Comparison of ENCODE assay signal across 1 cellular context in the genomic region with DNA sequence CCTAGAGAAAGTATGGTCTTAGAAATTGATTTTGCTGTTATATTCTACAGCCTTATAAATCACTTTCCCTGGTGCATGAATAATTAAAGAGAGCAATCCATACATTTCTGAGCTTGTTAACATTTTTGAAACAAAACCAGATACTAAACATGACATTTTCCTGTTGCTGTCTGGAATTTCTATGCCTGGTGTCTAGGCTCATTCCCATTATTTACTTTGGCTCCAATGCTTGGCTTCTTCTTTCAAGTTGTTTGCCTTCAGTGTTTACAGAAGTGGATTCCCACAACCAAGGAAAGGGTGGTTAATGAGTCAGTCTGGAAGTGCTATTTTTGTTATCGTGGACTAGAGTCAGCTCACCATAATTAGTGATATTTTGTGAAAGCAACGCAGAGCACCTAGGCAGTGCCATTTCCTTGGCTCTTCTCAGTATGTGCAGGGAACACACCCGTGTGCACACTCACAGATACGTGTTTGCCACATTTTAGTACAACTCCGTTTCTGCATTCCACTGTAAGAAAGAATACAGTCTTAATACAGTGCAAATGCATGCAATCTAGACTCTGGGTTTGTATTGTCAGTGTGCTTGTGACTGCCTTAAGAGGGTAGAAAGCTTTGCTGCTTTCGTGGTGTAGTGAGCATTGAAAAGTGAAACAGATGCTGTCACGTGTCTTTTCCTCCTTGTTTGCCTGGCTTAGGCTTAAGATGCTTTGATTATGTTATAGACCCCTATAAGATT.
TF ChIP-seq lines count a peak whose summit lies in the region.

No MANE protein-coding gene starts in this region.

TF ChIP-seq in HepG2, 621 proteins besides CTCF, POLR2A, EP300 and RAD21 (continued from another document and continues in another):
- TF ChIP-seq, protein P1, sequence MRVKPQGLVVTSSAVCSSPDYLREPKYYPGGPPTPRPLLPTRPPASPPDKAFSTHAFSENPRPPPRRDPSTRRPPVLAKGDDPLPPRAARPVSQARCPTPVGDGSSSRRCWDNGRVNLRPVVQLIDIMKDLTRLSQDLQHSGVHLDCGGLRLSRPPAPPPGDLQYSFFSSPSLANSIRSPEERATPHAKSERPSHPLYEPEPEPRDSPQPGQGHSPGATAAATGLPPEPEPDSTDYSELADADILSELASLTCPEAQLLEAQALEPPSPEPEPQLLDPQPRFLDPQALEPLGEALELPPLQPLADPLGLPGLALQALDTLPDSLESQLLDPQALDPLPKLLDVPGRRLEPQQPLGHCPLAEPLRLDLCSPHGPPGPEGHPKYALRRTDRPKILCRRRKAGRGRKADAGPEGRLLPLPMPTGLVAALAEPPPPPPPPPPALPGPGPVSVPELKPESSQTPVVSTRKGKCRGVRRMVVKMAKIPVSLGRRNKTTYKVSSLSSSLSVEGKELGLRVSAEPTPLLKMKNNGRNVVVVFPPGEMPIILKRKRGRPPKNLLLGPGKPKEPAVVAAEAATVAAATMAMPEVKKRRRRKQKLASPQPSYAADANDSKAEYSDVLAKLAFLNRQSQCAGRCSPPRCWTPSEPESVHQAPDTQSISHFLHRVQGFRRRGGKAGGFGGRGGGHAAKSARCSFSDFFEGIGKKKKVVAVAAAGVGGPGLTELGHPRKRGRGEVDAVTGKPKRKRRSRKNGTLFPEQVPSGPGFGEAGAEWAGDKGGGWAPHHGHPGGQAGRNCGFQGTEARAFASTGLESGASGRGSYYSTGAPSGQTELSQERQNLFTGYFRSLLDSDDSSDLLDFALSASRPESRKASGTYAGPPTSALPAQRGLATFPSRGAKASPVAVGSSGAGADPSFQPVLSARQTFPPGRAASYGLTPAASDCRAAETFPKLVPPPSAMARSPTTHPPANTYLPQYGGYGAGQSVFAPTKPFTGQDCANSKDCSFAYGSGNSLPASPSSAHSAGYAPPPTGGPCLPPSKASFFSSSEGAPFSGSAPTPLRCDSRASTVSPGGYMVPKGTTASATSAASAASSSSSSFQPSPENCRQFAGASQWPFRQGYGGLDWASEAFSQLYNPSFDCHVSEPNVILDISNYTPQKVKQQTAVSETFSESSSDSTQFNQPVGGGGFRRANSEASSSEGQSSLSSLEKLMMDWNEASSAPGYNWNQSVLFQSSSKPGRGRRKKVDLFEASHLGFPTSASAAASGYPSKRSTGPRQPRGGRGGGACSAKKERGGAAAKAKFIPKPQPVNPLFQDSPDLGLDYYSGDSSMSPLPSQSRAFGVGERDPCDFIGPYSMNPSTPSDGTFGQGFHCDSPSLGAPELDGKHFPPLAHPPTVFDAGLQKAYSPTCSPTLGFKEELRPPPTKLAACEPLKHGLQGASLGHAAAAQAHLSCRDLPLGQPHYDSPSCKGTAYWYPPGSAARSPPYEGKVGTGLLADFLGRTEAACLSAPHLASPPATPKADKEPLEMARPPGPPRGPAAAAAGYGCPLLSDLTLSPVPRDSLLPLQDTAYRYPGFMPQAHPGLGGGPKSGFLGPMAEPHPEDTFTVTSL (CRISPR knock-in tag; IDR thresholded peaks at IDR 0.05; ENCODE audit: borderline replicate concordance): peak; percentile 83; the same call in 1 of the 2 replicates
- TF ChIP-seq, protein P2, sequence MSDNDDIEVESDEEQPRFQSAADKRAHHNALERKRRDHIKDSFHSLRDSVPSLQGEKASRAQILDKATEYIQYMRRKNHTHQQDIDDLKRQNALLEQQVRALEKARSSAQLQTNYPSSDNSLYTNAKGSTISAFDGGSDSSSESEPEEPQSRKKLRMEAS (IDR thresholded peaks at IDR 0.05): no peak
- TF ChIP-seq, protein P3, sequence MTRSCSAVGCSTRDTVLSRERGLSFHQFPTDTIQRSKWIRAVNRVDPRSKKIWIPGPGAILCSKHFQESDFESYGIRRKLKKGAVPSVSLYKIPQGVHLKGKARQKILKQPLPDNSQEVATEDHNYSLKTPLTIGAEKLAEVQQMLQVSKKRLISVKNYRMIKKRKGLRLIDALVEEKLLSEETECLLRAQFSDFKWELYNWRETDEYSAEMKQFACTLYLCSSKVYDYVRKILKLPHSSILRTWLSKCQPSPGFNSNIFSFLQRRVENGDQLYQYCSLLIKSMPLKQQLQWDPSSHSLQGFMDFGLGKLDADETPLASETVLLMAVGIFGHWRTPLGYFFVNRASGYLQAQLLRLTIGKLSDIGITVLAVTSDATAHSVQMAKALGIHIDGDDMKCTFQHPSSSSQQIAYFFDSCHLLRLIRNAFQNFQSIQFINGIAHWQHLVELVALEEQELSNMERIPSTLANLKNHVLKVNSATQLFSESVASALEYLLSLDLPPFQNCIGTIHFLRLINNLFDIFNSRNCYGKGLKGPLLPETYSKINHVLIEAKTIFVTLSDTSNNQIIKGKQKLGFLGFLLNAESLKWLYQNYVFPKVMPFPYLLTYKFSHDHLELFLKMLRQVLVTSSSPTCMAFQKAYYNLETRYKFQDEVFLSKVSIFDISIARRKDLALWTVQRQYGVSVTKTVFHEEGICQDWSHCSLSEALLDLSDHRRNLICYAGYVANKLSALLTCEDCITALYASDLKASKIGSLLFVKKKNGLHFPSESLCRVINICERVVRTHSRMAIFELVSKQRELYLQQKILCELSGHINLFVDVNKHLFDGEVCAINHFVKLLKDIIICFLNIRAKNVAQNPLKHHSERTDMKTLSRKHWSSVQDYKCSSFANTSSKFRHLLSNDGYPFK (CRISPR knock-in tag; IDR thresholded peaks at IDR 0.05; ENCODE audit: borderline replicate concordance): no peak
- TF ChIP-seq, protein P4, sequence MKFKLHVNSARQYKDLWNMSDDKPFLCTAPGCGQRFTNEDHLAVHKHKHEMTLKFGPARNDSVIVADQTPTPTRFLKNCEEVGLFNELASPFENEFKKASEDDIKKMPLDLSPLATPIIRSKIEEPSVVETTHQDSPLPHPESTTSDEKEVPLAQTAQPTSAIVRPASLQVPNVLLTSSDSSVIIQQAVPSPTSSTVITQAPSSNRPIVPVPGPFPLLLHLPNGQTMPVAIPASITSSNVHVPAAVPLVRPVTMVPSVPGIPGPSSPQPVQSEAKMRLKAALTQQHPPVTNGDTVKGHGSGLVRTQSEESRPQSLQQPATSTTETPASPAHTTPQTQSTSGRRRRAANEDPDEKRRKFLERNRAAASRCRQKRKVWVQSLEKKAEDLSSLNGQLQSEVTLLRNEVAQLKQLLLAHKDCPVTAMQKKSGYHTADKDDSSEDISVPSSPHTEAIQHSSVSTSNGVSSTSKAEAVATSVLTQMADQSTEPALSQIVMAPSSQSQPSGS (CRISPR knock-in tag; IDR thresholded peaks at IDR 0.05): no peak
- no peak for TF ChIP-seq SOX13 (IDR thresholded peaks at IDR 0.05)
- TF ChIP-seq SOX13 (CRISPR knock-in tag; conservative IDR thresholded peaks at IDR 0.05 in 1 of 2, IDR thresholded peaks at IDR 0.05 in 1 of 2): peak in 1 of 2 experiments; percentile 49; a peak in 1 of 4 replicates
- no peak for TF ChIP-seq ZSCAN9 (CRISPR knock-in tag; IDR thresholded peaks at IDR 0.05; ENCODE audit: borderline replicate concordance)
- 0 out of 2 replicates have a peak, but pooled peaks have one; percentile 34 for TF ChIP-seq RXRB (CRISPR knock-in tag; IDR thresholded peaks at IDR 0.05; ENCODE audit: borderline replicate concordance)
- 0 out of 2 replicates have a peak, but pooled peaks have one; percentile 44 for TF ChIP-seq ISL2 (CRISPR knock-in tag; IDR thresholded peaks at IDR 0.05)
- TF ChIP-seq SRY (CRISPR knock-in tag; IDR thresholded peaks at IDR 0.05): no peak
- TF ChIP-seq, protein P5, sequence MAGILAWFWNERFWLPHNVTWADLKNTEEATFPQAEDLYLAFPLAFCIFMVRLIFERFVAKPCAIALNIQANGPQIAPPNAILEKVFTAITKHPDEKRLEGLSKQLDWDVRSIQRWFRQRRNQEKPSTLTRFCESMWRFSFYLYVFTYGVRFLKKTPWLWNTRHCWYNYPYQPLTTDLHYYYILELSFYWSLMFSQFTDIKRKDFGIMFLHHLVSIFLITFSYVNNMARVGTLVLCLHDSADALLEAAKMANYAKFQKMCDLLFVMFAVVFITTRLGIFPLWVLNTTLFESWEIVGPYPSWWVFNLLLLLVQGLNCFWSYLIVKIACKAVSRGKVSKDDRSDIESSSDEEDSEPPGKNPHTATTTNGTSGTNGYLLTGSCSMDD (CRISPR knock-in tag; IDR thresholded peaks at IDR 0.05): no peak
- TF ChIP-seq STAG1 (CRISPR knock-in tag; IDR thresholded peaks at IDR 0.05): no peak
- no peak for TF ChIP-seq IKZF1 (IDR thresholded peaks at IDR 0.05)
- TF ChIP-seq HIVEP1 (CRISPR knock-in tag; IDR thresholded peaks at IDR 0.05): no peak
- TF ChIP-seq ZNF761 (CRISPR knock-in tag; conservative IDR thresholded peaks at IDR 0.05): no peak
- peak; percentile 85 for TF ChIP-seq FOSL2 (CRISPR knock-in tag; IDR thresholded peaks at IDR 0.05)
- no peak for TF ChIP-seq ZNF773 (CRISPR knock-in tag; IDR thresholded peaks at IDR 0.05; ENCODE audit: borderline replicate concordance)
- TF ChIP-seq, protein P6, sequence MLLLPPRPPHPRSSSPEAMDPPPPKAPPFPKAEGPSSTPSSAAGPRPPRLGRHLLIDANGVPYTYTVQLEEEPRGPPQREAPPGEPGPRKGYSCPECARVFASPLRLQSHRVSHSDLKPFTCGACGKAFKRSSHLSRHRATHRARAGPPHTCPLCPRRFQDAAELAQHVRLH (CRISPR knock-in tag; IDR thresholded peaks at IDR 0.05; ENCODE audit: borderline replicate concordance, low read depth): no peak
- TF ChIP-seq FOSL1 (CRISPR knock-in tag; IDR thresholded peaks at IDR 0.05; ENCODE audit: borderline replicate concordance): no peak
- no peak for TF ChIP-seq CREB1 (IDR thresholded peaks at IDR 0.05)
- no peak for TF ChIP-seq CREB1 (CRISPR knock-in tag; IDR thresholded peaks at IDR 0.05)
- no peak for TF ChIP-seq ZNF792 (CRISPR knock-in tag; IDR thresholded peaks at IDR 0.05)
- no peak for TF ChIP-seq ZNF256 (CRISPR knock-in tag; conservative IDR thresholded peaks at IDR 0.05)
- no peak for TF ChIP-seq AHR (CRISPR knock-in tag; IDR thresholded peaks at IDR 0.05)
- no peak for TF ChIP-seq ZNF34 (CRISPR knock-in tag; IDR thresholded peaks at IDR 0.05; ENCODE audit: borderline replicate concordance)
- TF ChIP-seq POLR2G (IDR thresholded peaks at IDR 0.05; ENCODE audit: low read depth, low read length): no peak
- TF ChIP-seq ZNF788 (CRISPR knock-in tag; IDR thresholded peaks at IDR 0.05; ENCODE audit: borderline replicate concordance): no peak
- no peak for TF ChIP-seq ZNF572 (CRISPR knock-in tag; IDR thresholded peaks at IDR 0.05)
- TF ChIP-seq MED1 (CRISPR knock-in tag; IDR thresholded peaks at IDR 0.05): 0 out of 2 replicates have a peak, but pooled peaks have one; percentile 31
- no peak for TF ChIP-seq ZNF367 (CRISPR knock-in tag; IDR thresholded peaks at IDR 0.05; ENCODE audit: borderline replicate concordance)
- no peak for TF ChIP-seq FOXM1 (CRISPR knock-in tag; IDR thresholded peaks at IDR 0.05)
- no peak for TF ChIP-seq REL (CRISPR knock-in tag; conservative IDR thresholded peaks at IDR 0.05)
- TF ChIP-seq, protein P7, sequence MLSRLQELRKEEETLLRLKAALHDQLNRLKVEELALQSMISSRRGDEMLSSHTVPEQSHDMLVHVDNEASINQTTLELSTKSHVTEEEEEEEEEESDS (CRISPR knock-in tag; IDR thresholded peaks at IDR 0.05; ENCODE audit: borderline replicate concordance): no peak
- no peak for TF ChIP-seq ARID2 (CRISPR knock-in tag; IDR thresholded peaks at IDR 0.05; ENCODE audit: borderline replicate concordance)
- TF ChIP-seq JDP2 (CRISPR knock-in tag; IDR thresholded peaks at IDR 0.05; ENCODE audit: borderline replicate concordance): no peak
- TF ChIP-seq PHF5A (CRISPR knock-in tag; IDR thresholded peaks at IDR 0.05; ENCODE audit: low read depth, unreplicated experiment): no peak
- TF ChIP-seq SCMH1 (CRISPR knock-in tag; IDR thresholded peaks at IDR 0.05; ENCODE audit: borderline replicate concordance): no peak
- TF ChIP-seq CREM (IDR thresholded peaks at IDR 0.05): peak; percentile 24; the same call in 1 of the 2 replicates
- no peak for TF ChIP-seq CREM (CRISPR knock-in tag; IDR thresholded peaks at IDR 0.05)
- no peak for TF ChIP-seq ZNF713 (CRISPR knock-in tag; IDR thresholded peaks at IDR 0.05)
- TF ChIP-seq, protein P8, sequence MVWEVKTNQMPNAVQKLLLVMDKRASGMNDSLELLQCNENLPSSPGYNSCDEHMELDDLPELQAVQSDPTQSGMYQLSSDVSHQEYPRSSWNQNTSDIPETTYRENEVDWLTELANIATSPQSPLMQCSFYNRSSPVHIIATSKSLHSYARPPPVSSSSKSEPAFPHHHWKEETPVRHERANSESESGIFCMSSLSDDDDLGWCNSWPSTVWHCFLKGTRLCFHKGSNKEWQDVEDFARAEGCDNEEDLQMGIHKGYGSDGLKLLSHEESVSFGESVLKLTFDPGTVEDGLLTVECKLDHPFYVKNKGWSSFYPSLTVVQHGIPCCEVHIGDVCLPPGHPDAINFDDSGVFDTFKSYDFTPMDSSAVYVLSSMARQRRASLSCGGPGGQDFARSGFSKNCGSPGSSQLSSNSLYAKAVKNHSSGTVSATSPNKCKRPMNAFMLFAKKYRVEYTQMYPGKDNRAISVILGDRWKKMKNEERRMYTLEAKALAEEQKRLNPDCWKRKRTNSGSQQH (CRISPR knock-in tag; IDR thresholded peaks at IDR 0.05; ENCODE audit: low read depth): no peak
- TF ChIP-seq TMF1 (CRISPR knock-in tag; IDR thresholded peaks at IDR 0.05; ENCODE audit: low read depth): no peak
- no peak for TF ChIP-seq NR2F1 (CRISPR knock-in tag; IDR thresholded peaks at IDR 0.05)
- no peak for TF ChIP-seq ZFP41 (CRISPR knock-in tag; IDR thresholded peaks at IDR 0.05; ENCODE audit: borderline replicate concordance)
- no peak for TF ChIP-seq MEIS1 (CRISPR knock-in tag; IDR thresholded peaks at IDR 0.05; ENCODE audit: borderline replicate concordance)
- TF ChIP-seq, protein P9, sequence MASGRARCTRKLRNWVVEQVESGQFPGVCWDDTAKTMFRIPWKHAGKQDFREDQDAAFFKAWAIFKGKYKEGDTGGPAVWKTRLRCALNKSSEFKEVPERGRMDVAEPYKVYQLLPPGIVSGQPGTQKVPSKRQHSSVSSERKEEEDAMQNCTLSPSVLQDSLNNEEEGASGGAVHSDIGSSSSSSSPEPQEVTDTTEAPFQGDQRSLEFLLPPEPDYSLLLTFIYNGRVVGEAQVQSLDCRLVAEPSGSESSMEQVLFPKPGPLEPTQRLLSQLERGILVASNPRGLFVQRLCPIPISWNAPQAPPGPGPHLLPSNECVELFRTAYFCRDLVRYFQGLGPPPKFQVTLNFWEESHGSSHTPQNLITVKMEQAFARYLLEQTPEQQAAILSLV (CRISPR knock-in tag; IDR thresholded peaks at IDR 0.05; ENCODE audit: borderline replicate concordance): no peak
- TF ChIP-seq ZNF879 (CRISPR knock-in tag; IDR thresholded peaks at IDR 0.05): no peak
- no peak for TF ChIP-seq PCBP1 (IDR thresholded peaks at IDR 0.05; ENCODE audit: borderline replicate concordance, low read depth, low read length)
